8 cellular contexts compared by ENCODE assay signal in the genomic region with DNA sequence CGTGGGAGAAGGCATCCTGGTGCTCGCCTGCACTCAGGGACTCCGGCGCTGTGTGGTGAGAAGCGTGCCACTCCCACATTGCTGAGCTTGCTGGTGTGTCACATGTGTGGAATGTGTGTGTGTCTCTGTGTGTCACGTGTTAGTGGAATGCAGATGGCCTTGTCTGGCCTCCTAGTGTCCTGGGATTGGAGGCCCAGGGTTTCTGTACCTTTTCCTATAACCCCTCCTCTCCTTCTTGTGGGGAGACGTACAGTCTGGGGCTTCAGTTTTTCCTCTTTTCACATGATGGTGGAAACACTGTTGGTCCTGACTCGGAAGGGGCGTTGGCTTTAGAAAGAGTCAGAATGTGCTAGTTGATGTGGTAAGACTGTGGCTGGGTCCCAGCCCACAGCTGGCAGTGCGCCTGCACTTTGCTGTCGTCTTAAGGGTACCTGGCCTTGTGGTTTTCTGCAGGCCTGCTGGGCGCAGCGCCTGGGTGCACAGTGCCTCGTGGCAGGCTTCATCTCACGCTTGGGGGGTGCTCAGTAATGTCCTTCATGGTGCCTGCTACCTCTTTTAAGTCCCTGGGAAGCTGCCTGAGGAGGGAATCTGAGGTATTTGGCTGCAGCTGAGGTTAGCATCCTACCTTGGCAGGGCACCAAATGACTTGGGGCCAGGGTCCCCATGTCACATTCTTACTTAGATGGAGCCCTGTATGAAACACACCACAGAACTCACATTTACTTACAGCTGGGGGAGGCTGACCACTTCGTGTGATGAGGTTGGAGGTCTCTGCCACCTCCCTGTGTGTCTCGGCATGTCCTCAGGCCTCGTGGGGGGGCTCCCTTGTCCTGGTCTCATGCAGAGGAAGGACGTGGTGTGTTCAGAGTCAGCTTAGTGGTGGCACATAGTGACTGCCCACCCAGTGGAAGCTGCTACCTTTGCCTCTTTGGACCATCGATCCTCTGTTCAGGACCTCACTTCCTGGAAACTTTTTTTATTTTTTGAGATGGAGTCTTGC.
A peak's percentile ranks its signal among the peaks of the same experiment; 100 is the strongest.
DNase-seq lines count a peak whose midpoint lies in the region; ATAC-seq and TF ChIP-seq lines count a peak whose summit lies in the region.

No MANE protein-coding gene starts in this region.

- H3K4me1 ChIP-seq in IMR-90 (ENCODE audit: control insufficient read depth, insufficient read depth, low read length), result peaks cover 50% of the 10 kb centered on the region
- H3K4me1 ChIP-seq in rectal smooth muscle tissue (ENCODE audit: control insufficient read depth, insufficient read depth, low read length), result peaks cover 18% of the 10 kb centered on the region
- H3K4me1 ChIP-seq in A673 (ENCODE audit: insufficient read depth, low read length, poor library complexity, severe bottlenecking), result no peaks in the 10 kb centered on the region

- H4K20me1 ChIP-seq in IMR-90 (ENCODE audit: insufficient read depth, low read length), result peaks cover 79% of the 10 kb centered on the region

- H2BK120ac ChIP-seq in IMR-90 (ENCODE audit: low read depth, low read length), result peak overlapping the region; percentile 72

- H3K9ac ChIP-seq in IMR-90 (ENCODE audit: low read depth, low read length), result 0 out of 2 replicates have a peak overlapping the region, but pooled peaks have one; percentile 18
- H3K9ac ChIP-seq in rectal smooth muscle tissue (ENCODE audit: low read length), result no peak overlapping the region

- H3K9me3 ChIP-seq in IMR-90 (ENCODE audit: control insufficient read depth, insufficient read depth, low read length) (no peaks in the 10 kb centered on the region), A673 (ENCODE audit: low read depth, low read length, poor library complexity, severe bottlenecking) (no peaks in the 10 kb centered on the region)

- peak overlapping the region; percentile 35 for H3K23ac ChIP-seq in IMR-90 (ENCODE audit: low read depth, low read length)

- peaks cover 48% of the 10 kb centered on the region for H3K9me1 ChIP-seq in IMR-90 (ENCODE audit: insufficient read depth, low read length)

- H3K27ac ChIP-seq in IMR-90 (ENCODE audit: insufficient read depth, low read length) (peak overlapping the region; percentile 76), rectal smooth muscle tissue (ENCODE audit: low read depth, low read length) (peak overlapping the region; percentile 35), A673 (ENCODE audit: low read depth, low read length, poor library complexity, severe bottlenecking) (no peak overlapping the region)

- H3K18ac ChIP-seq in IMR-90 (ENCODE audit: low read depth, low read length), result peak overlapping the region; percentile 55

- H2AK5ac ChIP-seq in IMR-90 (ENCODE audit: low read depth, low read length), result peak overlapping the region; percentile 93

- dilution Hi-C loops in IMR-90 (cut with HindIII; ENCODE audit: low sequenced_read_pairs, unreplicated experiment), result no loop called here

- peak overlapping the region; percentile 10 for H3K14ac ChIP-seq in IMR-90 (replicated peaks; ENCODE audit: low read depth, low read length)

- peak; percentile 15; the same call in 1 of the 2 replicates for TF ChIP-seq RAD21 in IMR-90 (IDR thresholded peaks at IDR 0.05; ENCODE audit: low read length)

- ATAC-seq in IMR-90 (ENCODE audit: low read depth) (peak; percentile 78), GM21367 (IDR thresholded peaks at IDR 0.05; ENCODE audit: unreplicated experiment) (no peak), GM19351 (IDR thresholded peaks at IDR 0.05; ENCODE audit: unreplicated experiment) (no peak)

- H3K27me3 ChIP-seq in IMR-90 (ENCODE audit: control insufficient read depth, insufficient read depth, low read length) (no peaks in the 10 kb centered on the region), rectal smooth muscle tissue (ENCODE audit: control insufficient read depth, insufficient read depth, low read length) (no peaks in the 10 kb centered on the region), A673 (replicated peaks; ENCODE audit: insufficient read depth, low read depth, low read length, poor library complexity) (no peaks in the 10 kb centered on the region)

- DNase-seq in AG08396 (ENCODE audit: low spot score) (peak; percentile 94), IMR-90 (peak; percentile 99), fibroblast of peridontal ligament (ENCODE audit: extremely low read depth) (peak; percentile 94), A673 (ENCODE audit: low spot score) (no peak)
- peak; percentile 86 for DNase-seq in activated T-cell treated with anti-CD3 and anti-CD28 coated beads, Interleukin-2, amount 50 U/mL, for 1 hour

- in situ Hi-C loops in IMR-90 (cut with MboI; ENCODE audit: low sequenced_read_pairs), result no loop called here

- no peak for TF ChIP-seq POLR2A in IMR-90 (IDR thresholded peaks at IDR 0.05; ENCODE audit: low read depth, low read length)

- BruUV-seq in IMR-90 (replicated peaks; lab: Mats Ljungman, UMichigan) (no TSS peak), A673 (replicated peaks; lab: Mats Ljungman, UMichigan) (no TSS peak)

- H3K79me1 ChIP-seq in IMR-90 (ENCODE audit: low read depth in 1 of 2, low read length in 2 of 2), result peaks cover 35 to 90% of the 10 kb centered on the region in 2 experiments

- H2BK5ac ChIP-seq in IMR-90 (ENCODE audit: low read depth, low read length, poor library complexity, severe bottlenecking), result peak overlapping the region; percentile 87

- H3K36me3 ChIP-seq in IMR-90 (ENCODE audit: control insufficient read depth, insufficient read depth, low read length) (peaks cover 69% of the 10 kb centered on the region), rectal smooth muscle tissue (ENCODE audit: control insufficient read depth, insufficient read depth, low read length) (peaks cover 47% of the 10 kb centered on the region), A673 (ENCODE audit: insufficient read depth, low read length, poor library complexity, severe bottlenecking) (peaks cover 78% of the 10 kb centered on the region)

- H3K4me3 ChIP-seq in IMR-90 (ENCODE audit: insufficient read depth, low read depth, low read length) (no peak overlapping the region), rectal smooth muscle tissue (ENCODE audit: low read length) (no peak overlapping the region), A673 (ENCODE audit: low read depth, low read length, poor library complexity, severe bottlenecking) (no peak overlapping the region)

- POLR2A ChIA-PET in IMR-90 (lab: Charles Lee; ENCODE audit: unreplicated experiment) (interaction anchor here (1.2 kb wide), 1 partner anchor 58 kb away, joined by 5 read pairs; no protein-coding TSS in a partner anchor), A673 (lab: Charles Lee; ENCODE audit: low non-redundant PET) (no interaction called here)

- H4K5ac ChIP-seq in IMR-90 (ENCODE audit: low read depth, low read length), result peak overlapping the region; percentile 7; the same call in 1 of the 2 replicates

- peak overlapping the region; percentile 77 for H2BK20ac ChIP-seq in IMR-90 (ENCODE audit: low read depth, low read length)

- H3K56ac ChIP-seq in IMR-90 (ENCODE audit: extremely low read depth, insufficient read depth, low read length), result peak overlapping the region; percentile 74; the same call in 1 of the 2 replicates

- CTCF ChIA-PET in IMR-90 (lab: Yijun Ruan, JAX), result interaction anchor here (0.8 to 1.8 kb wide), 3 partner anchors 15 to 60 kb away, joined by 3 to 5 read pairs (median 3); no protein-coding TSS in a partner anchor
- CTCF ChIA-PET in A673 (lab: Charles Lee), result interaction anchor here (0.5 to 1.1 kb wide), 3 partner anchors 14 to 155 kb away, joined by 3 to 5 read pairs (median 4); no protein-coding TSS in a partner anchor

- peak overlapping the region; percentile 88 for H4K91ac ChIP-seq in IMR-90 (ENCODE audit: insufficient read depth, low read depth, low read length)

- TF ChIP-seq CTCF in IMR-90 (conservative IDR thresholded peaks at IDR 0.05; ENCODE audit: low read depth, low read length) (no peak), A673 (conservative IDR thresholded peaks at IDR 0.05; ENCODE audit: low read depth, low read length) (no peak)

- H3K4me2 ChIP-seq in IMR-90 (ENCODE audit: low read depth, low read length), result peak overlapping the region; percentile 32

- peak overlapping the region; percentile 8; the same call in 2 of the 3 replicates for H2BK15ac ChIP-seq in IMR-90 (ENCODE audit: low read depth, low read length)

- peak overlapping the region in 1 of 2 experiments; percentile 86; a peak in 3 of 4 replicates for H4K8ac ChIP-seq in IMR-90 (ENCODE audit: low read depth in 2 of 2, low read length in 2 of 2)

- peak overlapping the region; percentile 85 for H2AK9ac ChIP-seq in IMR-90 (replicated peaks; ENCODE audit: low read depth, low read length, poor library complexity)

- peak overlapping the region; percentile 91 for H3K4ac ChIP-seq in IMR-90 (ENCODE audit: low read depth, low read length)

- intact Hi-C loops in IMR-90 (cut with micrococcal nuclease) (loop anchor here (5.0 kb wide), 1 partner anchor 62 kb away; a partner anchor contains a TSS), A673 (cut with micrococcal nuclease; ENCODE audit: unreplicated experiment) (loop anchor here (10.0 kb wide), 2 partner anchors 125 to 155 kb away; no protein-coding TSS in a partner anchor)

- WGBS in IMR-90 (ENCODE audit: extremely low coverage in 2 of 2, insufficient read length in 1 of 2), 2 experiments, result 37% methylated on average over 10 of the region's 20 CpGs; no CpG with 5 or more reads in 1 of the 2 experiments

- peak overlapping the region; percentile 53 for H2AFZ ChIP-seq in IMR-90 (replicated peaks; ENCODE audit: low read length, poor library complexity)

TF ChIP-seq in IMR-90, 13 proteins besides CTCF, POLR2A, EP300 and RAD21 (continues in another document):
- TF ChIP-seq MAZ (IDR thresholded peaks at IDR 0.05; ENCODE audit: borderline replicate concordance, low read depth, low read length), result peak; percentile 49; the same call in 1 of the 2 replicates
- TF ChIP-seq CEBPB (IDR thresholded peaks at IDR 0.05; ENCODE audit: low read depth, low read length), result peak; percentile 74
- TF ChIP-seq RFX5 (IDR thresholded peaks at IDR 0.05; ENCODE audit: low read depth, low read length), result no peak
- no peak for TF ChIP-seq CHD1 (IDR thresholded peaks at IDR 0.05; ENCODE audit: low read depth, low read length)
- peak; percentile 78 for TF ChIP-seq FOS (IDR thresholded peaks at IDR 0.05; ENCODE audit: low read depth, low read length)
- no peak for TF ChIP-seq NFE2L2 (IDR thresholded peaks at IDR 0.05; ENCODE audit: low read depth, low read length)
- peak; percentile 96 for TF ChIP-seq BHLHE40 (IDR thresholded peaks at IDR 0.05; ENCODE audit: low read depth, low read length)
- TF ChIP-seq RCOR1 (IDR thresholded peaks at IDR 0.05; ENCODE audit: insufficient replicate concordance, low read length), result peak; percentile 63
- TF ChIP-seq, protein P1, sequence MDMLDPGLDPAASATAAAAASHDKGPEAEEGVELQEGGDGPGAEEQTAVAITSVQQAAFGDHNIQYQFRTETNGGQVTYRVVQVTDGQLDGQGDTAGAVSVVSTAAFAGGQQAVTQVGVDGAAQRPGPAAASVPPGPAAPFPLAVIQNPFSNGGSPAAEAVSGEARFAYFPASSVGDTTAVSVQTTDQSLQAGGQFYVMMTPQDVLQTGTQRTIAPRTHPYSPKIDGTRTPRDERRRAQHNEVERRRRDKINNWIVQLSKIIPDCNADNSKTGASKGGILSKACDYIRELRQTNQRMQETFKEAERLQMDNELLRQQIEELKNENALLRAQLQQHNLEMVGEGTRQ (IDR thresholded peaks at IDR 0.05; ENCODE audit: low read depth, low read length), result peak; percentile 97
